Comparison of ENCODE assay signal across 8 cellular contexts in the genomic region with DNA sequence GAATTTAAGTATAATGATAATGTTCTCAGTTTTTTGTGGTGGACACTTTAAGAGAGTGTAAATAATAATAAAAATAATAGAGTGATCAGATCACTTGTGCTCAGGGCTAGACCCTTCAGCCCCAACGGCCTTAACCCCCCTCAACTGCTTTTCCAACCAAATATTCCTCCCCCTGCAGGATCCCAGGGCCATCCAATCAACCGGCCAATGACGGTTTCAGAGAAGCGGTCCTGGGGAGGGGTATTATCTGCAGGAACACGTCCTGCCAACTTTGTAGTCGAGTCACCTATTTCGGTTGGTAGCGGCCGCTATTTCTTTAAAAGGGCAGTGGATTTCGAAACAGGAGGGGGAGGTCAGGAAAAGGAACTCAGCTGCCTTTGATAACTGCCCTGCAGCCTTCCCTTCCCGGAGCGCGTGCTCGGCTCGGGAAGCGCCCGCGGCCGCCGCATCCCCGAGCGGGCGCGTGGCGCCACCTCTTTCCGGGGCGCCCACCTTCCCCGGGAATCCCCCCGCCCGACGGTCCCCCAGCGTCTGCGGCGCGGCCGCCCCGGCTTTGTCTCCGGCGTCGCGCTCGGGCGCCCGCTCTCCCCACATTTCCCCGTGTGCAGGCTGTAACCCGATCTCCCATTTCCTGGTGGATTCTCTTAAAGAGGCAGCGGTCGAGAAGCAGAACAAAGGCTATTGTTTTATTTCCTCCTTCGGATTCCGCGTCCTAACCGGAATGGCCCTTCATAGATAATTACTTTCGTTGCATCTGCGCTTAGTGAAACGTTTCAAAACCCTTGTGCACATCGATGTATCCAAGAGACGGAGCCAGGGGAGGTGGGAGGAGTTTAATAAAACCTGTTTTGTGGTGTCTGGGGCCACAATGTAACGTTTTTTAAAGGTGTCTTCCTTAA. TPM values are rescaled to one million over a fixed set of nuclear protein-coding genes. Genes with fewer than 3 reads are reported as not detected.
DNase-seq lines count a peak whose midpoint lies in the region; ATAC-seq, FAIRE-seq and TF ChIP-seq lines count a peak whose summit lies in the region.

No MANE protein-coding gene starts in this region.

- H3K36me3 ChIP-seq in endothelial cell of umbilical vein (ENCODE audit: control insufficient read depth in 2 of 2, extremely low read depth in 1 of 2, insufficient read depth in 2 of 2, low read length in 2 of 2), result no peaks in the 10 kb centered on the region

- intact Hi-C loops in endothelial cell of umbilical vein (cut with micrococcal nuclease), result loop anchor here (1.0 to 5.0 kb wide), 8 partner anchors 50 to 689 kb away; no protein-coding TSS in a partner anchor

- H4K20me1 ChIP-seq in endothelial cell of umbilical vein (replicated peaks; ENCODE audit: control insufficient read depth, extremely low read depth, insufficient read depth, low read length), result no peaks in the 10 kb centered on the region

- POLR2A ChIA-PET in endothelial cell of umbilical vein (lab: Charles Lee), result interaction anchor here (0.9 to 1.8 kb wide), 5 partner anchors 97 to 237 kb away, joined by 3 to 10 read pairs (median 4); no protein-coding TSS in a partner anchor

- FAIRE-seq in endothelial cell of umbilical vein (lab: Jason Lieb, UNC), result no peak

- peak overlapping the region; percentile 100 for H3K9ac ChIP-seq in endothelial cell of umbilical vein (replicated peaks; ENCODE audit: extremely low read depth, insufficient read depth, low read length)

- H3K4me1 ChIP-seq in endothelial cell of umbilical vein (ENCODE audit: control insufficient read depth, extremely low read depth, insufficient read depth, low read length), result peaks cover 17% of the 10 kb centered on the region

- ATAC-seq in GM19468 (IDR thresholded peaks at IDR 0.05; ENCODE audit: extremely low read depth, unreplicated experiment), result peak; percentile 2

- peak; percentile 40 for DNase-seq in COR-L47 (lab: John Stamatoyannopoulos, UW)
- DNase-seq in HS-5 (ENCODE audit: low read depth), result peak; percentile 81
- peak; percentile 80 to 86 for DNase-seq in NOMO-1 (lab: John Stamatoyannopoulos, UW; ENCODE audit: unreplicated experiment in 2 of 2)
- peak; percentile 82 for DNase-seq in activated CD8-positive, alpha-beta memory T cell treated with anti-CD3 and anti-CD28 coated beads, Interleukin-2, amount 50 U/mL, for 48 hours
- peak; percentile 89 for DNase-seq in endothelial cell of umbilical vein (ENCODE audit: low read depth, low spot score)
- peak; percentile 78 for DNase-seq in midbrain (lab: John Stamatoyannopoulos, UW)
- DNase-seq in stimulated activated CD8-positive, alpha-beta memory T cell treated with anti-CD3 and anti-CD28 coated beads, Interleukin-2, amount 100 ng/mL, for 48 hours (ENCODE audit: low read depth in 2 of 2), result peak; percentile 49 to 58

- peak; percentile 71 for TF ChIP-seq POLR2A in endothelial cell of umbilical vein (IDR thresholded peaks at IDR 0.05; ENCODE audit: low read depth, low read length)

- TF ChIP-seq CTCF in endothelial cell of umbilical vein (IDR thresholded peaks at IDR 0.05; ENCODE audit: extremely low read depth in 1 of 2, insufficient read depth in 1 of 2, low read depth in 1 of 2, low read length in 2 of 2), result no peak

- H3K27me3 ChIP-seq in endothelial cell of umbilical vein (ENCODE audit: control insufficient read depth in 2 of 2, insufficient read depth in 2 of 2, low read length in 2 of 2), result no peaks in the 10 kb centered on the region

- H3K9me1 ChIP-seq in endothelial cell of umbilical vein (replicated peaks; ENCODE audit: control insufficient read depth, extremely low read depth, insufficient read depth, low read length), result no peaks in the 10 kb centered on the region

- H3K4me3 ChIP-seq in endothelial cell of umbilical vein (replicated peaks in 1 of 3; ENCODE audit: insufficient read depth in 1 of 3, low read depth in 1 of 3, low read length in 3 of 3), result peak overlapping the region; percentile 91 to 93 (median 92)

- BruUV-seq in endothelial cell of umbilical vein (replicated peaks; lab: Mats Ljungman, UMichigan), result TSS peak; percentile 35

- dilution Hi-C loops in endothelial cell of umbilical vein (cut with MboI; ENCODE audit: extremely low pct_ligation_motif_present, low sequenced_read_pairs), result no loop called here

- H2AFZ ChIP-seq in endothelial cell of umbilical vein (ENCODE audit: low read depth, low read length), result peak overlapping the region; percentile 70

- H3K4me2 ChIP-seq in endothelial cell of umbilical vein (ENCODE audit: insufficient read depth, low read length), result peak overlapping the region; percentile 93

- CTCF ChIA-PET in endothelial cell of umbilical vein (lab: Charles Lee), result interaction anchor here (0.6 to 2.9 kb wide), 6 partner anchors 68 to 386 kb away, joined by 3 to 23 read pairs (median 7); no protein-coding TSS in a partner anchor

- peak overlapping the region; percentile 100 for H3K27ac ChIP-seq in endothelial cell of umbilical vein (ENCODE audit: insufficient read depth, low read depth, low read length)

- peaks cover 39% of the 10 kb centered on the region for H3K79me2 ChIP-seq in endothelial cell of umbilical vein (ENCODE audit: control insufficient read depth, insufficient read depth, low read length)

- no peaks in the 10 kb centered on the region for H3K9me3 ChIP-seq in endothelial cell of umbilical vein (replicated peaks; ENCODE audit: control insufficient read depth, insufficient read depth, low read length)

TF ChIP-seq in endothelial cell of umbilical vein, 7 proteins besides CTCF, POLR2A, EP300 and RAD21:
- TF ChIP-seq, protein P1, sequence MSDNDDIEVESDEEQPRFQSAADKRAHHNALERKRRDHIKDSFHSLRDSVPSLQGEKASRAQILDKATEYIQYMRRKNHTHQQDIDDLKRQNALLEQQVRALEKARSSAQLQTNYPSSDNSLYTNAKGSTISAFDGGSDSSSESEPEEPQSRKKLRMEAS (IDR thresholded peaks at IDR 0.05; ENCODE audit: insufficient read depth, insufficient read length), result peak; percentile 25
- TF ChIP-seq POLR2AphosphoS5 (IDR thresholded peaks at IDR 0.05; ENCODE audit: insufficient read depth, low read depth, low read length) (peak; percentile 62), JUN (IDR thresholded peaks at IDR 0.05; ENCODE audit: borderline replicate concordance, insufficient read depth, insufficient read length, low read depth) (no peak), MYC (IDR thresholded peaks at IDR 0.05; ENCODE audit: low read depth, low read length) (no peak), GATA2 (IDR thresholded peaks at IDR 0.05; ENCODE audit: insufficient read depth, insufficient read length, low read depth, low read length) (peak; percentile 9)

RNA-seq across cellular contexts. Expression of gene ETV6, which starts 0.7 kb away (rescaled TPM):
- total RNA-seq in endothelial cell of umbilical vein, result 56.1 and 57.1 TPM in 2 replicates
- 13.4 and 15.9 TPM in 2 replicates for polyA plus RNA-seq in endothelial cell of umbilical vein
- 12.6 and 13.4 TPM in 2 replicates for polyA plus RNA-seq in endothelial cell of umbilical vein (2011; cell fraction: cytosol; rRNA removed)
- polyA plus RNA-seq in endothelial cell of umbilical vein (2011; cell fraction: nucleus; rRNA removed), result 76.2 and 88.8 TPM in 2 replicates
- polyA plus RNA-seq in endothelial cell of umbilical vein (2012), result 14.9 and 18.7 TPM in 2 replicates
- 44.6 and 47.9 TPM in 2 replicates for polyA minus RNA-seq in endothelial cell of umbilical vein
- polyA minus RNA-seq in endothelial cell of umbilical vein (2011; cell fraction: cytosol; rRNA and poly(A)+ RNA removed), result 5.8 TPM
- polyA minus RNA-seq in endothelial cell of umbilical vein (2011; cell fraction: nucleus; rRNA and poly(A)+ RNA removed), result 104 and 139 TPM in 2 replicates

Comparison
In these comparisons a context has a peak if more than half of its experiments do, and no peak if none do; other contexts are left out.
1. Peak in every context shown above with its lines: DNase-seq, ATAC-seq, H3K4me3 ChIP-seq and H3K27ac ChIP-seq.